Comparison of ENCODE assay signal across 13 cellular contexts in the genomic region with DNA sequence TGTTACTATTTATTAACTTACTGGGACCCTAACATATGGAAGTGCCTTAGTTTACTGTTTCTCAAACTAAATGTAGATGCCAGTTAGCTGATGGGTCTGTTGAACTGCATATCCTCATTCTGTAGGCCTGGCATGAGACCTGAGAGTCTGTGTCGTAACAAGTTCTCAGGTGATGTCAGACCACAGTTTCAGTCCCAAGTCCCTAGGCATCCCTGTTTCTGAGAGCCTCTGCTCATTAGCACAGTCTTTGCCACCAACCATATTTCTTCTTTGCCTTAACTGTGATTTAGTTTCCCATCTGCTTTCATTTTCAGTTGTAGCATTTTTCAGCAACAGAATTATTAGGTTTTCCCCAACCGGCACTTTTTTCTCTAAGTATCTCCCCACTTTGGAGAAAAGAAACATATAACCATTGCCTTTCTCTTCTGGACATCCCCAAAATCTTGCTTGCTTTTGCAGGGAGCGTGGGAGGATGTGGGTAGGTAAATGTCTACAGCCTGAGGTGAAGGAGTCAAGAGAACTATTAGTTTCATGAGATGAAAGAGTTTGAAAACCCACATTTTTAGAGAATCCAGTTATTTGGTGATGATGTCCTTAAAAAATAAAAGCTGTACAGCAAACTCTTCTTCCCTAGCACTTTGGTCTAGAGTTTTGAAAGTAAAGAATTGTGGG.
A peak's percentile ranks its signal among the peaks of the same experiment; 100 is the strongest.
DNase-seq lines count a peak whose midpoint lies in the region; ATAC-seq and TF ChIP-seq lines count a peak whose summit lies in the region.
"Had no signal": no experiment of that assay in that cellular context is flagged by ENCODE, and none has a peak within 500 bp of the region (broad histone marks: within the 10 kb centered on the region; RNA-seq: fewer than 3 reads in every experiment).

No MANE protein-coding gene starts in this region.

- H3K4me3 ChIP-seq in GM23338 (no peak overlapping the region), osteoblast (ENCODE audit: insufficient read depth, low read length) (no peak overlapping the region)
- H3K4me3 ChIP-seq: left ventricle myocardium inferior, spleen had no signal

- no peaks in the 10 kb centered on the region for H3K9me3 Mint-ChIP-seq in GM23338
- H3K9me3 Mint-ChIP-seq in immature natural killer cell, result no peaks in the 10 kb centered on the region
- H3K9me3 Mint-ChIP-seq: activated naive CD8-positive, alpha-beta T cell treated with anti-CD3 and anti-CD28 coated beads, Interleukin-2, amount 10 ng/mL, durations not matched to agents 7 days and 5 days; CD4-positive, CD25-positive, alpha-beta regulatory T cell; nephron had no signal

- H3K4me3 Mint-ChIP-seq in GM23338, result no peak overlapping the region
- no peak overlapping the region for H3K4me3 Mint-ChIP-seq in immature natural killer cell
- H3K4me3 Mint-ChIP-seq: activated naive CD8-positive, alpha-beta T cell treated with anti-CD3 and anti-CD28 coated beads, Interleukin-2, amount 10 ng/mL, durations not matched to agents 7 days and 5 days; CD4-positive, CD25-positive, alpha-beta regulatory T cell; nephron had no signal

- H3K36me3 ChIP-seq in GM23338 (ENCODE audit: insufficient read depth), result no peaks in the 10 kb centered on the region
- H3K36me3 ChIP-seq in osteoblast (ENCODE audit: insufficient read depth, low read length), result no peaks in the 10 kb centered on the region
- H3K36me3 ChIP-seq: left ventricle myocardium inferior, spleen had no signal

- H2AFZ ChIP-seq in GM23338, result 0 out of 2 replicates have a peak overlapping the region, but pooled peaks have one; percentile 48
- peak overlapping the region; percentile 63 for H2AFZ ChIP-seq in osteoblast (ENCODE audit: low read length)

- H3K9me3 ChIP-seq in osteoblast (ENCODE audit: low read depth, low read length), result no peaks in the 10 kb centered on the region
- H3K9me3 ChIP-seq: left ventricle myocardium inferior, spleen had no signal

- no peaks in the 10 kb centered on the region for H3K79me2 ChIP-seq in GM23338 (replicated peaks; ENCODE audit: insufficient read depth)
- no peaks in the 10 kb centered on the region for H3K79me2 ChIP-seq in osteoblast (ENCODE audit: insufficient read depth, low read length)

- H3K27me3 ChIP-seq in GM23338 (ENCODE audit: insufficient read depth) (no peaks in the 10 kb centered on the region), osteoblast (ENCODE audit: insufficient read depth, low read length) (no peaks in the 10 kb centered on the region)
- H3K27me3 ChIP-seq: spleen had no signal

- ATAC-seq in GM19023 (IDR thresholded peaks at IDR 0.05; ENCODE audit: unreplicated experiment) (peak; percentile 58), GM23338 (no peak), HG03439 (IDR thresholded peaks at IDR 0.05; ENCODE audit: unreplicated experiment) (peak; percentile 65)
- ATAC-seq: HCT116 had no signal

- H4K20me1 ChIP-seq in GM23338 (replicated peaks; ENCODE audit: insufficient read depth) (no peaks in the 10 kb centered on the region), osteoblast (ENCODE audit: insufficient read depth, low read length) (no peaks in the 10 kb centered on the region)

- DNase-seq in GM23338 (ENCODE audit: low spot score) (no peak), osteoblast (ENCODE audit: insufficient read length, low spot score, missing footprints) (no peak), immature natural killer cell (no peak), CD1c-positive myeloid dendritic cell (ENCODE audit: extremely low spot score) (no peak), NCI-H2171 treated with DMSO at 0.1 percent for 48 hours (lab: John Stamatoyannopoulos, UW) (no peak)
- DNase-seq: activated naive CD8-positive, alpha-beta T cell treated with anti-CD3 and anti-CD28 coated beads, Interleukin-2, amount 10 ng/mL, durations not matched to agents 7 days and 5 days; CD4-positive, CD25-positive, alpha-beta regulatory T cell; left ventricle myocardium inferior; spleen had no signal

- peak overlapping the region; percentile 19; the same call in 1 of the 2 replicates for H3K27ac Mint-ChIP-seq in GM23338
- no peak overlapping the region for H3K27ac Mint-ChIP-seq in immature natural killer cell
- H3K27ac Mint-ChIP-seq: activated naive CD8-positive, alpha-beta T cell treated with anti-CD3 and anti-CD28 coated beads, Interleukin-2, amount 10 ng/mL, durations not matched to agents 7 days and 5 days; CD4-positive, CD25-positive, alpha-beta regulatory T cell had no signal

- H3K9me2 ChIP-seq in GM23338 (ENCODE audit: insufficient read depth), result no peaks in the 10 kb centered on the region; the same call in 1 of the 2 replicates

- peaks cover 25% of the 10 kb centered on the region for H3K4me1 ChIP-seq in GM23338 (ENCODE audit: insufficient read depth)
- no peaks in the 10 kb centered on the region for H3K4me1 ChIP-seq in osteoblast (ENCODE audit: insufficient read depth, low read length)
- H3K4me1 ChIP-seq: left ventricle myocardium inferior, spleen had no signal

- H3K36me3 Mint-ChIP-seq in GM23338 (ENCODE audit: low read depth), result no peaks in the 10 kb centered on the region
- no peaks in the 10 kb centered on the region for H3K36me3 Mint-ChIP-seq in immature natural killer cell
- H3K36me3 Mint-ChIP-seq: activated naive CD8-positive, alpha-beta T cell treated with anti-CD3 and anti-CD28 coated beads, Interleukin-2, amount 10 ng/mL, durations not matched to agents 7 days and 5 days; CD4-positive, CD25-positive, alpha-beta regulatory T cell had no signal

- no peak for TF ChIP-seq CTCF in GM23338 (conservative IDR thresholded peaks at IDR 0.05; ENCODE audit: low read depth in 2 of 2)
- no peak for TF ChIP-seq CTCF in osteoblast (IDR thresholded peaks at IDR 0.05; ENCODE audit: extremely low read depth, low read depth, low read length)

- H3K4me1 Mint-ChIP-seq in GM23338 (peaks cover 24% of the 10 kb centered on the region), immature natural killer cell (no peaks in the 10 kb centered on the region)
- H3K4me1 Mint-ChIP-seq: activated naive CD8-positive, alpha-beta T cell treated with anti-CD3 and anti-CD28 coated beads, Interleukin-2, amount 10 ng/mL, durations not matched to agents 7 days and 5 days; CD4-positive, CD25-positive, alpha-beta regulatory T cell had no signal

- no peak overlapping the region for H3K4me2 ChIP-seq in GM23338
- H3K4me2 ChIP-seq in osteoblast (ENCODE audit: insufficient read depth, low read length), result peak overlapping the region; percentile 8

- no peaks in the 10 kb centered on the region for H3F3A ChIP-seq in GM23338 (replicated peaks; ENCODE audit: low read depth)

- H3K27me3 Mint-ChIP-seq in GM23338 (ENCODE audit: insufficient read depth, low read depth, poor library complexity) (peaks cover 5% of the 10 kb centered on the region), immature natural killer cell (ENCODE audit: low read depth in 3 of 3) (peaks cover 0 to 1% (median 0%) of the 10 kb centered on the region in 3 donors)

- H3K27ac ChIP-seq in GM23338 (ENCODE audit: low read depth), result no peak overlapping the region
- no peak overlapping the region for H3K27ac ChIP-seq in osteoblast (ENCODE audit: low read depth, low read length)
- H3K27ac ChIP-seq: left ventricle myocardium inferior, spleen had no signal

TF ChIP-seq in GM23338, 12 proteins besides CTCF, POLR2A, EP300 and RAD21 (continues in another document):
- TF ChIP-seq JUNB (IDR thresholded peaks at IDR 0.05; ENCODE audit: unreplicated experiment) (no peak), ZNF114 (CRISPR knock-in tag; IDR thresholded peaks at IDR 0.05) (no peak), POLR2AphosphoS5 (IDR thresholded peaks at IDR 0.05; ENCODE audit: low read depth) (no peak), EZH2phosphoT487 (IDR thresholded peaks at IDR 0.05; ENCODE audit: unreplicated experiment) (no peak), ZNF331 (CRISPR knock-in tag; IDR thresholded peaks at IDR 0.05; ENCODE audit: low read depth) (no peak)
